Comparison of ENCODE assay signal across 10 cellular contexts in the genomic region with DNA sequence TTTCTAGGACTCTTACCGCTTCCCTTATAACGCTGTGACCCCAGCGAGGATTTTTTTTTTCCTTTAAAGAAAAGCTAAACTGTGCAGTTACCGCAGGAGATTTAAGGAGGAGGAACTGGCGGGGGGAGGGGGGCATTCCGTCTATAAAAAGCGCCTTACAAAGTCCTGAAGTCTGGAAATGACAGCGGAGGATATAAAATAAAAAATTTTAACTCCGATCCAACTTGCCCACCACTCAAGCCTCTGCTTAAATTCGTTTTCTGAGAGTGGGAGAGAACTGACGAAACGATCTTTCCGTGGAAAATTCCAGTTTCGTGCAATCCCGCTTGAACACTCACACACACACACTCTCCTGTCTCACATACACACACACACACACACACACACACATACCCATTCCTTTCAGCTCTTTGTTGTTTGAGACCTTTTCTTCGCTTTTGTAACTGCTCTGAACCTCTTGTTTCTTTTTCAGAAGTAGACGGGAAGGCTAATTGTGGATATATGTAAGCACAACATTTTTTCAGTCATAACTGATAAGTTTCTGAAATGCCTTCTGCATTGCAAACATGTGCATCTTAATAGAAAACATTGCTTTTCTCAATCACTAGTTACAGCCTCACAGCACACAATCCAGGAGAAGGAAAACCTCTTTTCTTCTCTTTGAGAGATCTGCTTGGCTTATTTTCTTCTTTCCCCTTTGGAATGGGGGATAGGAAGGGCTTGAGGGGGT. TPM values are rescaled to one million over a fixed set of nuclear protein-coding genes. Genes with fewer than 3 reads are reported as not detected.
DNase-seq lines count a peak whose midpoint lies in the region; ATAC-seq and TF ChIP-seq lines count a peak whose summit lies in the region.
"Had no signal": no experiment of that assay in that cellular context is flagged by ENCODE, and none has a peak within 500 bp of the region (broad histone marks: within the 10 kb centered on the region; RNA-seq: fewer than 3 reads in every experiment).

No MANE protein-coding gene starts in this region.

- peaks cover 5% of the 10 kb centered on the region for H3K4me1 Mint-ChIP-seq in T-helper 1 cell treated with Interleukin-12 subunit alpha and Interleukin-12 subunit beta and Interleukin-4 antibody, amounts not matched to agents 30 μg/mL and 1 μg/mL, for 36 hours (ENCODE audit: low read depth)
- peaks cover 23% of the 10 kb centered on the region for H3K4me1 Mint-ChIP-seq in activated naive CD8-positive, alpha-beta T cell treated with anti-CD3 and anti-CD28 coated beads, Interleukin-2, amount 50 U/mL, for 24 hours
- H3K4me1 Mint-ChIP-seq in immature natural killer cell: peaks cover 13 to 14% of the 10 kb centered on the region in 2 donors

- H3K4me3 ChIP-seq in subcutaneous abdominal adipose tissue (ENCODE audit: low read depth in 1 of 5, low read length in 5 of 5): peak overlapping the region; percentile 70 to 84 (median 79)

- peaks cover 80% of the 10 kb centered on the region for H3K27me3 Mint-ChIP-seq in T-helper 1 cell treated with Interleukin-12 subunit alpha and Interleukin-12 subunit beta and Interleukin-4 antibody, amounts not matched to agents 30 μg/mL and 1 μg/mL, for 36 hours (ENCODE audit: low read depth)
- H3K27me3 Mint-ChIP-seq in activated naive CD8-positive, alpha-beta T cell treated with anti-CD3 and anti-CD28 coated beads, Interleukin-2, amount 50 U/mL, for 24 hours: peaks cover 78% of the 10 kb centered on the region
- H3K27me3 Mint-ChIP-seq in immature natural killer cell (ENCODE audit: low read depth in 3 of 3): peaks cover 19 to 34% (median 32%) of the 10 kb centered on the region in 3 donors

- no peak for TF ChIP-seq POLR2A in erythroblast (IDR thresholded peaks at IDR 0.05; ENCODE audit: low read length)

- peak overlapping the region; percentile 4 for H3K4me3 Mint-ChIP-seq in T-helper 1 cell treated with Interleukin-12 subunit alpha and Interleukin-12 subunit beta and Interleukin-4 antibody, amounts not matched to agents 30 μg/mL and 1 μg/mL, for 36 hours
- H3K4me3 Mint-ChIP-seq in activated naive CD8-positive, alpha-beta T cell treated with anti-CD3 and anti-CD28 coated beads, Interleukin-2, amount 50 U/mL, for 24 hours: peak overlapping the region; percentile 30
- peak overlapping the region in 4 of 5 donors; percentile 41 to 69 (median 63) for H3K4me3 Mint-ChIP-seq in immature natural killer cell

- H3K4me1 ChIP-seq in subcutaneous abdominal adipose tissue (ENCODE audit: control insufficient read depth in 5 of 5, insufficient read depth in 5 of 5, low read length in 5 of 5): peaks cover 7 to 54% (median 48%) of the 10 kb centered on the region in 5 donors

- DNase-seq in T-helper 1 cell: no peak
- DNase-seq in activated naive CD8-positive, alpha-beta T cell treated with anti-CD3 and anti-CD28 coated beads, Interleukin-2, amount 50 U/mL, for 24 hours: no peak
- DNase-seq in immature natural killer cell: no peak
- no peak for DNase-seq in NCI-H146 treated with DMSO at 0.1 percent for 48 hours (lab: John Stamatoyannopoulos, UW; ENCODE audit: unreplicated experiment)
- DNase-seq in erythroblast (lab: John Stamatoyannopoulos, UW): no peak
- DNase-seq: 8988T, SHP77 had no signal

- peak overlapping the region; percentile 67 for H3K27ac ChIP-seq in subcutaneous abdominal adipose tissue (ENCODE audit: low read depth, low read length)

- H3K9me3 Mint-ChIP-seq in T-helper 1 cell treated with Interleukin-12 subunit alpha and Interleukin-12 subunit beta and Interleukin-4 antibody, amounts not matched to agents 30 μg/mL and 1 μg/mL, for 36 hours: no peaks in the 10 kb centered on the region
- H3K9me3 Mint-ChIP-seq in activated naive CD8-positive, alpha-beta T cell treated with anti-CD3 and anti-CD28 coated beads, Interleukin-2, amount 50 U/mL, for 24 hours: no peaks in the 10 kb centered on the region
- H3K9me3 Mint-ChIP-seq in immature natural killer cell: no peaks in the 10 kb centered on the region

- no peaks in the 10 kb centered on the region for H3K36me3 ChIP-seq in subcutaneous abdominal adipose tissue (ENCODE audit: control insufficient read depth in 5 of 5, insufficient read depth in 5 of 5, low read length in 5 of 5)

- peak overlapping the region; percentile 14 for H3K27ac Mint-ChIP-seq in T-helper 1 cell treated with Interleukin-12 subunit alpha and Interleukin-12 subunit beta and Interleukin-4 antibody, amounts not matched to agents 30 μg/mL and 1 μg/mL, for 36 hours
- H3K27ac Mint-ChIP-seq in activated naive CD8-positive, alpha-beta T cell treated with anti-CD3 and anti-CD28 coated beads, Interleukin-2, amount 50 U/mL, for 24 hours: no peak overlapping the region
- no peak overlapping the region for H3K27ac Mint-ChIP-seq in immature natural killer cell

- H3K27me3 ChIP-seq in subcutaneous abdominal adipose tissue (ENCODE audit: control insufficient read depth in 5 of 5, insufficient read depth in 4 of 5, low read length in 5 of 5): peaks cover 7 to 53% (median 21%) of the 10 kb centered on the region in 5 donors

- no peaks in the 10 kb centered on the region for H3K36me3 Mint-ChIP-seq in T-helper 1 cell treated with Interleukin-12 subunit alpha and Interleukin-12 subunit beta and Interleukin-4 antibody, amounts not matched to agents 30 μg/mL and 1 μg/mL, for 36 hours (ENCODE audit: low read depth)
- no peaks in the 10 kb centered on the region for H3K36me3 Mint-ChIP-seq in activated naive CD8-positive, alpha-beta T cell treated with anti-CD3 and anti-CD28 coated beads, Interleukin-2, amount 50 U/mL, for 24 hours (ENCODE audit: low read depth)
- H3K36me3 Mint-ChIP-seq in immature natural killer cell: no peaks in the 10 kb centered on the region

- H3K9me3 ChIP-seq in subcutaneous abdominal adipose tissue (ENCODE audit: control insufficient read depth in 5 of 5, low read length in 5 of 5): no peaks in the 10 kb centered on the region

- H3K9ac ChIP-seq in subcutaneous abdominal adipose tissue (ENCODE audit: low read length in 5 of 5): peak overlapping the region in 4 of 5 donors; percentile 10 to 64 (median 47)

- ATAC-seq in activated naive CD8-positive, alpha-beta T cell treated with anti-CD3 and anti-CD28 coated beads, Interleukin-2, amount 50 U/mL, for 24 hours: no peak
- no peak for ATAC-seq in HG02938 (IDR thresholded peaks at IDR 0.05; ENCODE audit: unreplicated experiment)

RNA-seq across cellular contexts. Expression of gene HPSE2, which starts 0.7 kb away (rescaled TPM):
- not detected for polyA plus RNA-seq in immature natural killer cell

Comparison
In these comparisons a context has a peak if more than half of its experiments do, and no peak if none do; other contexts are left out.
1. H3K4me3 Mint-ChIP-seq: peak in every context shown above with its lines; median percentile 63 in immature natural killer cell; 30 in activated naive CD8-positive, alpha-beta T cell treated with anti-CD3 and anti-CD28 coated beads, Interleukin-2, amount 50 U/mL, for 24 hours; 4 in T-helper 1 cell treated with Interleukin-12 subunit alpha and Interleukin-12 subunit beta and Interleukin-4 antibody, amounts not matched to agents 30 μg/mL and 1 μg/mL, for 36 hours.